ENCODE assay signal across 10 cellular contexts in the genomic region with DNA sequence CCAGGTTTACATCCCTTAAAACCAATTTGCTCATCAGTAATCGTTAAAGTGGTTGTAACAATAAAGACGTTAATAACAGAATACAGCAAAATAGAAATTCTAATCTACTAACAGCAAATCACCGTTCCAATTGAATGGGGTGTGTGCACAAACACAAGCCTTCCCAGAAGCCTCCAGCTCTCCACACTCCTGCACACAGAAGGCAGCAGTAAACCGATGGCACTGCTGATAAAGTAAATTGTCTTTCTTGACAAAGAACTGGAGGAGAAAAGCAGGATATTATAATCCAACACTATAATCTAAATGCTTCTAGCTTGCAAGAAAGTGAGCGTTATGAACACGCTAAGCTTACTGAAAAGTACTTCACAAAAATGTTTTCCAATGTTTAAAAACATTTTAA. TPM values are rescaled to one million over a fixed set of nuclear protein-coding genes. Genes with fewer than 3 reads are reported as not detected.
DNase-seq lines count a peak whose midpoint lies in the region; ATAC-seq and TF ChIP-seq lines count a peak whose summit lies in the region.
"Had no signal": no experiment of that assay in that cellular context is flagged by ENCODE, and none has a peak within 500 bp of the region (broad histone marks: within the 10 kb centered on the region; RNA-seq: fewer than 3 reads in every experiment).

No MANE protein-coding gene starts in this region.

- WGBS in spleen, 5 donors: 32 to 44% (median 39%) methylated on average over 6 of the region's 6 CpGs

- 0 out of 2 replicates have a peak overlapping the region, but pooled peaks have one; percentile 9 for H3K27ac ChIP-seq in PC-3 (ENCODE audit: low read length)
- H3K27ac ChIP-seq in effector memory CD4-positive, alpha-beta T cell (ENCODE audit: insufficient read depth, low read length, poor library complexity, severe bottlenecking): peak overlapping the region; percentile 71
- H3K27ac ChIP-seq in spleen: peak overlapping the region; percentile 51 to 100 (median 100)

- POLR2A ChIA-PET in PC-3 (lab: Charles Lee; ENCODE audit: unreplicated experiment): no interaction called here

- TF ChIP-seq POLR2A in spleen (IDR thresholded peaks at IDR 0.05): no peak

- H3K4me1 ChIP-seq in PC-3 (ENCODE audit: insufficient read depth, low read length) (peaks cover 77% of the 10 kb centered on the region), spleen (peaks cover 46 to 97% (median 78%) of the 10 kb centered on the region in 6 donors)
- H3K4me1 ChIP-seq in effector memory CD4-positive, alpha-beta T cell (ENCODE audit: control insufficient read depth, insufficient read depth, low read length, poor library complexity, severe bottlenecking): peaks cover 26% of the 10 kb centered on the region

- peaks cover 47% of the 10 kb centered on the region for H3K36me3 Mint-ChIP-seq in T-helper 2 cell treated with Interferon-gamma antibody and Interleukin-4, amounts not matched to agents 5 μg/mL and 100 μg/mL, for 36 hours (ENCODE audit: low read depth)

- H3F3A ChIP-seq in PC-3 (ENCODE audit: low read length, unreplicated experiment): no peaks in the 10 kb centered on the region

- peaks cover 12% of the 10 kb centered on the region for H3K36me3 ChIP-seq in PC-3 (ENCODE audit: low read depth, low read length)
- no peaks in the 10 kb centered on the region for H3K36me3 ChIP-seq in effector memory CD4-positive, alpha-beta T cell (ENCODE audit: control insufficient read depth, insufficient read depth, low read length)
- H3K36me3 ChIP-seq in spleen: peaks cover 0 to 13% (median 11%) of the 10 kb centered on the region in 6 donors
- peaks cover 12% of the 10 kb centered on the region for H3K36me3 ChIP-seq in H7 (replicated peaks; ENCODE audit: control insufficient read depth, insufficient read depth, low read length)

- TF ChIP-seq CTCF in PC-3 (conservative IDR thresholded peaks at IDR 0.05; ENCODE audit: low read depth, low read length): no peak
- no peak for TF ChIP-seq CTCF in spleen (IDR thresholded peaks at IDR 0.05 in 8 of 11, conservative IDR thresholded peaks at IDR 0.05 in 3 of 11)

- H3K4me3 ChIP-seq in PC-3 (ENCODE audit: low read length): peak overlapping the region; percentile 21; the same call in 1 of the 2 replicates
- H3K4me3 ChIP-seq in effector memory CD4-positive, alpha-beta T cell (ENCODE audit: insufficient read depth, low read depth, low read length, poor library complexity, severe bottlenecking): peak overlapping the region; percentile 18
- peak overlapping the region in 1 of 8 donors; percentile 45 for H3K4me3 ChIP-seq in spleen
- no peak overlapping the region for H3K4me3 ChIP-seq in H7 (ENCODE audit: insufficient read depth, low read depth, low read length)
- H3K4me3 ChIP-seq: gastrocnemius medialis had no signal

- H3K79me2 ChIP-seq in PC-3 (ENCODE audit: low read length): peaks cover 100% of the 10 kb centered on the region

- ATAC-seq in PC-3: no peak
- no peak for ATAC-seq in HG03354 (IDR thresholded peaks at IDR 0.05; ENCODE audit: poor library complexity, severe bottlenecking, unreplicated experiment)
- ATAC-seq: gastrocnemius medialis had no signal

- no peak overlapping the region for H2AFZ ChIP-seq in PC-3 (ENCODE audit: low read length)

- H3K9me3 ChIP-seq in PC-3 (ENCODE audit: low read length) (no peaks in the 10 kb centered on the region), spleen (no peaks in the 10 kb centered on the region)
- H3K9me3 ChIP-seq in effector memory CD4-positive, alpha-beta T cell (ENCODE audit: control insufficient read depth, low read length): no peaks in the 10 kb centered on the region
- H3K9me3 ChIP-seq: gastrocnemius medialis had no signal

- CTCF ChIA-PET in PC-3 (lab: Charles Lee): no interaction called here

- no peaks in the 10 kb centered on the region for H3K27me3 Mint-ChIP-seq in T-helper 2 cell treated with Interferon-gamma antibody and Interleukin-4, amounts not matched to agents 5 μg/mL and 100 μg/mL, for 36 hours (ENCODE audit: low read depth)

- H3K4me1 Mint-ChIP-seq in T-helper 2 cell treated with Interferon-gamma antibody and Interleukin-4, amounts not matched to agents 5 μg/mL and 100 μg/mL, for 36 hours (ENCODE audit: low read depth): peaks cover 72% of the 10 kb centered on the region

- intact Hi-C loops in PC-3 (cut with micrococcal nuclease): no loop called here
- intact Hi-C loops in spleen (cut with DNase I; ENCODE audit: low total_unique reads): no loop called here

- H3K9me3 Mint-ChIP-seq in T-helper 2 cell treated with Interferon-gamma antibody and Interleukin-4, amounts not matched to agents 5 μg/mL and 100 μg/mL, for 36 hours: no peaks in the 10 kb centered on the region

- peak overlapping the region; percentile 76 for H3K4me3 Mint-ChIP-seq in T-helper 2 cell treated with Interferon-gamma antibody and Interleukin-4, amounts not matched to agents 5 μg/mL and 100 μg/mL, for 36 hours

- H3K4me2 ChIP-seq in PC-3 (ENCODE audit: low read length): peak overlapping the region; percentile 30

- BruUV-seq in PC-3 (replicated peaks; lab: Mats Ljungman, UMichigan): no TSS peak

- no peaks in the 10 kb centered on the region for H4K20me1 ChIP-seq in PC-3 (ENCODE audit: low read length)

- DNase-seq in T-helper 2 cell treated with Interferon-gamma antibody and Interleukin-4, amounts not matched to agents 5 μg/mL and 100 μg/mL, for 36 hours (ENCODE audit: low spot score): no peak
- DNase-seq in T-helper 2 cell (no peak), PC-3 (no peak), spleen (no peak), H7 (no peak), NCI-H2227 (lab: John Stamatoyannopoulos, UW; ENCODE audit: unreplicated experiment) (no peak)
- no peak for DNase-seq in effector memory CD4-positive, alpha-beta T cell
- DNase-seq: 8988T, gastrocnemius medialis had no signal

- H3K9me2 ChIP-seq in PC-3 (replicated peaks; ENCODE audit: low read length): no peaks in the 10 kb centered on the region

- peak overlapping the region; percentile 2; the same call in 1 of the 2 replicates for H3K9ac ChIP-seq in PC-3 (ENCODE audit: low read length)

- peak overlapping the region; percentile 83 for H3K27ac Mint-ChIP-seq in T-helper 2 cell treated with Interferon-gamma antibody and Interleukin-4, amounts not matched to agents 5 μg/mL and 100 μg/mL, for 36 hours

- no peaks in the 10 kb centered on the region for H3K27me3 ChIP-seq in PC-3 (ENCODE audit: low read length)
- no peaks in the 10 kb centered on the region for H3K27me3 ChIP-seq in effector memory CD4-positive, alpha-beta T cell (replicated peaks; ENCODE audit: control insufficient read depth, insufficient read depth, low read length, poor library complexity, severe bottlenecking)
- H3K27me3 ChIP-seq in spleen (replicated peaks in 1 of 7): no peaks in the 10 kb centered on the region
- no peaks in the 10 kb centered on the region for H3K27me3 ChIP-seq in H7 (ENCODE audit: control insufficient read depth, insufficient read depth, low read length)
- H3K27me3 ChIP-seq: gastrocnemius medialis had no signal

RNA-seq across cellular contexts. Expression of a gene that starts 7.0 kb away (rescaled TPM):
- total RNA-seq in PC-3 (2014; rRNA removed) (45.6 and 55.5 TPM in 2 replicates), spleen (10 to 100 TPM; 58.7 to 90.1 (median 87.5) TPM)
- polyA plus RNA-seq in spleen: 10 to 100 TPM; 15.1 to 20.4 (median 15.3) TPM
- 31.4 and 44.0 TPM in 2 replicates for total RNA-seq in H7 (2014; rRNA removed; shearing (Covaris generic))

Comparison
In these comparisons a context has a peak if more than half of its experiments do, and no peak if none do; other contexts are left out.
1. H3K27ac ChIP-seq: peak in every context shown above with its lines; median percentile 100 in spleen; 71 in effector memory CD4-positive, alpha-beta T cell; 9 in PC-3.